In genomic region chr2:88086401-88086800, GRCh38 we compare ENCODE assay signal across 1 cellular context.
TF ChIP-seq lines count a peak whose summit lies in the region.

No MANE protein-coding gene starts in this region.

TF ChIP-seq in HepG2, 621 proteins besides CTCF, POLR2A, EP300 and RAD21:
- peak; percentile 27; the same call in 1 of the 2 replicates for TF ChIP-seq ZNF687 (CRISPR knock-in tag; IDR thresholded peaks at IDR 0.05)
- TF ChIP-seq GABPB1 (CRISPR knock-in tag; IDR thresholded peaks at IDR 0.05) = peak; percentile 16; the same call in 1 of the 2 replicates
- peak; percentile 34; the same call in 1 of the 2 replicates for TF ChIP-seq MAX (IDR thresholded peaks at IDR 0.05)
- TF ChIP-seq XBP1 (CRISPR knock-in tag; IDR thresholded peaks at IDR 0.05) = no peak
- TF ChIP-seq HNF4A (CRISPR knock-in tag; IDR thresholded peaks at IDR 0.05) = no peak
- TF ChIP-seq ZNF660 (CRISPR knock-in tag; IDR thresholded peaks at IDR 0.05; ENCODE audit: borderline replicate concordance, low read depth) = no peak
- TF ChIP-seq HMG20A (CRISPR knock-in tag; IDR thresholded peaks at IDR 0.05; ENCODE audit: borderline replicate concordance) = no peak
- no peak for TF ChIP-seq RARG (CRISPR knock-in tag; IDR thresholded peaks at IDR 0.05; ENCODE audit: low read depth)
- TF ChIP-seq SP2 (CRISPR knock-in tag; IDR thresholded peaks at IDR 0.05) = no peak
